In the genomic region with DNA sequence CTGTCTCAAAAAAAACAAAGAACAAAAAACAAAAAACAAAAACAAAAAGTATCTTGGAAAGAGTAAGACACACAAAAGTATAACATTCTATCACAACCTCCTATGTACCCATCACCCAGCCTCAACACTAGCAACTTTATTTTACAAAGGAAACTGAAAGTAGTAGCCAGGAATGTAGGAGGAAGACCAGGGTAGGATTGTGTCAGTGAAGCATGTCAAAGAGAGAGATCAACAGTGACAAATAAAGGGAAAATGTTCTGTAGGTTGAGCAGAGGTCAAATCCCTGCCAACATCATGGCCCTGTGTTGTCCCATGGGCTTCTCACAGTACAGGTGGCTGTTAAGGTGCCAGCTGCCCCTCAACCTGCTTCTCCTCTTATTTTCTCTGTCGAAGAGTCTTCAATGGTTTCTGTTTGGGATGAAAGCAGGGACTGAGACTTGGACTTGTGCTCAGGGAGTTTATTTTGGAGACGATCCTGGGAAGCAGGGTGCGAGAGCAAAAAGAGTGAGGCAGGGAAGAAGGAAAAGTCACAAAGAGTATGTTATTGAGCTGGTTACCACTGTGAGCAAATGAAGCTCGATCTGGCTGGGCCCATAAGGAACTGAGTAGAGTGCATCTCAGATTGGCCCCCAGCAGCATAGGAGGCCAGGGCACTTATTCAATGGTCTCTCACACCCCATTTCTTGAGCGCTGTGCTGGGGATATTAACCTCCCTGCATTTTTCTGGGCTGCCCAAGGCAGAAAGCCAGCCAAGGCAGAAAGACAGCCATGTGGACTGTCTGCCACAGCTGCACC, we compare ENCODE assay signal across 25 cellular contexts. TPM values are rescaled to one million over a fixed set of nuclear protein-coding genes. Genes with fewer than 3 reads are reported as not detected.
DNase-seq lines count a peak whose midpoint lies in the region; ATAC-seq and TF ChIP-seq lines count a peak whose summit lies in the region.
"Had no signal": no experiment of that assay in that cellular context is flagged by ENCODE, and none has a peak within 500 bp of the region (broad histone marks: within the 10 kb centered on the region; RNA-seq: fewer than 3 reads in every experiment).

No MANE protein-coding gene starts in this region.

- H3K36me3 ChIP-seq in heart left ventricle (no peaks in the 10 kb centered on the region), mesenchymal stem cell (ENCODE audit: control insufficient read depth in 1 of 2, insufficient read depth in 2 of 2, low read depth in 1 of 2, low read length in 2 of 2) (no peaks in the 10 kb centered on the region), tibial artery (no peaks in the 10 kb centered on the region)
- H3K36me3 ChIP-seq: left lung, uterus had no signal

- DNase-seq in Right ventricle myocardium superior, result no peak
- no peak for DNase-seq in heart left ventricle
- no peak for DNase-seq in mesenchymal stem cell
- DNase-seq in tibial artery, result no peak
- DNase-seq in DMS53 treated with DMSO at 0.1 percent for 48 hours (lab: John Stamatoyannopoulos, UW; ENCODE audit: unreplicated experiment), result no peak
- DNase-seq in SK-N-DZ (ENCODE audit: low spot score), result no peak
- DNase-seq: activated B cell treated with CpG ODN at 0.5 μM for 24 hours; activated CD4-positive, alpha-beta memory T cell treated with anti-CD3 and anti-CD28 coated beads, Interleukin-2, amount 10 ng/mL, durations not matched to agents 7 days and 5 days; activated naive CD4-positive, alpha-beta T cell treated with anti-CD3 and anti-CD28 coated beads for 36 hours; activated T-cell treated with anti-CD3 and anti-CD28 coated beads, Interleukin-2, amount 50 U/mL, for 24 hours; C1 segment of cervical spinal cord; effector CD8-positive, alpha-beta T cell; H7; KBM-7; left lung; NCI-H1048; NCI-H2081; NCI-H446 treated with DMSO at 0.1 percent for 48 hours; RPMI8226; stimulated activated CD4-positive, alpha-beta T cell treated with anti-CD3 and anti-CD28 coated beads, Interleukin-12 subunit alpha, Interleukin-12 subunit beta, amount 100 ng/mL, for 4 hours; T-helper 9 cell; uterus had no signal

- no peak overlapping the region for H3K4me3 ChIP-seq in heart left ventricle
- H3K4me3 ChIP-seq in mesenchymal stem cell (ENCODE audit: insufficient read depth in 1 of 2, low read depth in 1 of 2, low read length in 2 of 2), result no peak overlapping the region
- H3K4me3 ChIP-seq in tibial artery, result no peak overlapping the region
- H3K4me3 ChIP-seq: A549, left lung, uterus had no signal

- no peak overlapping the region for H3K9ac ChIP-seq in mesenchymal stem cell (ENCODE audit: low read length)

- no peak overlapping the region for H4K8ac ChIP-seq in mesenchymal stem cell (ENCODE audit: low read length)

- H2BK12ac ChIP-seq in mesenchymal stem cell (ENCODE audit: low read length in 2 of 2), result peak overlapping the region in 1 of 2 experiments; percentile 25

- TF ChIP-seq CTCF in heart left ventricle (IDR thresholded peaks at IDR 0.05) (no peak), tibial artery (IDR thresholded peaks at IDR 0.05) (no peak)

- no peak overlapping the region for H4K91ac ChIP-seq in mesenchymal stem cell (ENCODE audit: low read length)

- no peaks in the 10 kb centered on the region for H3K9me3 ChIP-seq in heart left ventricle
- H3K9me3 ChIP-seq in mesenchymal stem cell (ENCODE audit: control insufficient read depth, low read length), result no peaks in the 10 kb centered on the region
- no peaks in the 10 kb centered on the region for H3K9me3 ChIP-seq in tibial artery
- H3K9me3 ChIP-seq: A549, left lung, uterus had no signal

- intact Hi-C loops in Right ventricle myocardium superior (cut with DNase I) (no loop called here), heart left ventricle (cut with DNase I) (no loop called here), tibial artery (cut with DNase I; ENCODE audit: low total_unique reads) (no loop called here)

- no peaks in the 10 kb centered on the region for H3K4me1 Mint-ChIP-seq in activated T-helper 17 cell treated with anti-CD3 and anti-CD28 coated beads, Interleukin-2, amount 50 U/mL, for 72 hours

- no peak overlapping the region for H3K4me3 Mint-ChIP-seq in activated T-helper 17 cell treated with anti-CD3 and anti-CD28 coated beads, Interleukin-2, amount 50 U/mL, for 72 hours
- H3K4me3 Mint-ChIP-seq: activated B cell treated with CpG ODN at 0.5 μM for 24 hours; activated CD4-positive, alpha-beta memory T cell treated with anti-CD3 and anti-CD28 coated beads, Interleukin-2, amount 10 ng/mL, durations not matched to agents 7 days and 5 days; activated naive CD4-positive, alpha-beta T cell treated with anti-CD3 and anti-CD28 coated beads for 36 hours; activated T-cell treated with anti-CD3 and anti-CD28 coated beads, Interleukin-2, amount 50 U/mL, for 24 hours had no signal

- H2BK15ac ChIP-seq in mesenchymal stem cell (ENCODE audit: low read depth, poor library complexity, severe bottlenecking), result peak overlapping the region; percentile 2

- no peak overlapping the region for H3K14ac ChIP-seq in mesenchymal stem cell (ENCODE audit: low read length in 2 of 2)

- ATAC-seq in Right ventricle myocardium superior (ENCODE audit: poor library complexity), result peak; percentile 11
- no peak for ATAC-seq in heart left ventricle
- ATAC-seq in activated T-helper 17 cell treated with anti-CD3 and anti-CD28 coated beads, Interleukin-2, amount 50 U/mL, for 72 hours (replicated peaks), result peak; percentile 35
- ATAC-seq in HG02759 (IDR thresholded peaks at IDR 0.05; ENCODE audit: unreplicated experiment), result no peak
- ATAC-seq: left lung had no signal

- H2AFZ ChIP-seq in mesenchymal stem cell (ENCODE audit: low read depth, low read length), result no peak overlapping the region

- H3K27ac ChIP-seq in heart left ventricle (peak overlapping the region in 4 of 12 donors; percentile 22 to 60 (median 35)), mesenchymal stem cell (ENCODE audit: low read length, poor library complexity, severe bottlenecking) (no peak overlapping the region), tibial artery (peak overlapping the region; percentile 25 to 70)
- H3K27ac ChIP-seq: A549, left lung, uterus had no signal

- H3K9me3 Mint-ChIP-seq in activated T-helper 17 cell treated with anti-CD3 and anti-CD28 coated beads, Interleukin-2, amount 50 U/mL, for 72 hours, result no peaks in the 10 kb centered on the region
- H3K9me3 Mint-ChIP-seq: activated B cell treated with CpG ODN at 0.5 μM for 24 hours; activated CD4-positive, alpha-beta memory T cell treated with anti-CD3 and anti-CD28 coated beads, Interleukin-2, amount 10 ng/mL, durations not matched to agents 7 days and 5 days; activated naive CD4-positive, alpha-beta T cell treated with anti-CD3 and anti-CD28 coated beads for 36 hours; activated T-cell treated with anti-CD3 and anti-CD28 coated beads, Interleukin-2, amount 50 U/mL, for 24 hours had no signal

- H3K4ac ChIP-seq in mesenchymal stem cell (ENCODE audit: low read depth in 1 of 2, low read length in 2 of 2), result no peak overlapping the region

- H2AK5ac ChIP-seq in mesenchymal stem cell (ENCODE audit: low read length, severe bottlenecking), result no peak overlapping the region

- H3K36me3 Mint-ChIP-seq in activated T-helper 17 cell treated with anti-CD3 and anti-CD28 coated beads, Interleukin-2, amount 50 U/mL, for 72 hours (ENCODE audit: low read depth), result no peaks in the 10 kb centered on the region

- no peaks in the 10 kb centered on the region for H3K79me1 ChIP-seq in mesenchymal stem cell (replicated peaks; ENCODE audit: low read length, poor library complexity, severe bottlenecking)

- WGBS in heart left ventricle, 4 donors, result 64 to 82% (median 68%) methylated on average over 5 of the region's 5 CpGs
- WGBS in mesenchymal stem cell, result 85% methylated on average over 5 of the region's 5 CpGs

- H2BK5ac ChIP-seq in mesenchymal stem cell (ENCODE audit: low read depth, low read length, poor library complexity, severe bottlenecking), result no peak overlapping the region

- no peak overlapping the region for H2BK120ac ChIP-seq in mesenchymal stem cell (ENCODE audit: low read depth, low read length)

- H3K27me3 ChIP-seq in heart left ventricle, result no peaks in the 10 kb centered on the region
- H3K27me3 ChIP-seq in mesenchymal stem cell (ENCODE audit: control insufficient read depth in 1 of 2, insufficient read depth in 1 of 2, low read length in 2 of 2), result no peaks in the 10 kb centered on the region
- H3K27me3 ChIP-seq in tibial artery, result no peaks in the 10 kb centered on the region
- H3K27me3 ChIP-seq: left lung, uterus had no signal

- no peak overlapping the region for H3K18ac ChIP-seq in mesenchymal stem cell (ENCODE audit: low read depth in 1 of 2, low read length in 2 of 2)

- H3K23ac ChIP-seq in mesenchymal stem cell (ENCODE audit: low read length in 2 of 2), result no peak overlapping the region

- no peak overlapping the region for H3K4me2 ChIP-seq in mesenchymal stem cell (ENCODE audit: low read length, poor library complexity, severe bottlenecking)
- H3K4me2 ChIP-seq: A549 had no signal

- no peak for TF ChIP-seq POLR2A in heart left ventricle (IDR thresholded peaks at IDR 0.05)

- H3K27ac Mint-ChIP-seq in activated T-helper 17 cell treated with anti-CD3 and anti-CD28 coated beads, Interleukin-2, amount 50 U/mL, for 72 hours, result no peak overlapping the region
- H3K27ac Mint-ChIP-seq: activated B cell treated with CpG ODN at 0.5 μM for 24 hours; activated CD4-positive, alpha-beta memory T cell treated with anti-CD3 and anti-CD28 coated beads, Interleukin-2, amount 10 ng/mL, durations not matched to agents 7 days and 5 days; activated naive CD4-positive, alpha-beta T cell treated with anti-CD3 and anti-CD28 coated beads for 36 hours; activated T-cell treated with anti-CD3 and anti-CD28 coated beads, Interleukin-2, amount 50 U/mL, for 24 hours had no signal

- H3K4me1 ChIP-seq in heart left ventricle (peaks cover 0 to 29% (median 24%) of the 10 kb centered on the region in 12 donors), mesenchymal stem cell (ENCODE audit: control insufficient read depth, insufficient read depth, low read depth, low read length) (peaks cover 2% of the 10 kb centered on the region), tibial artery (peaks cover 0 to 40% (median 8%) of the 10 kb centered on the region in 4 donors)
- H3K4me1 ChIP-seq: A549, uterus had no signal

- H3K27me3 Mint-ChIP-seq in activated T-helper 17 cell treated with anti-CD3 and anti-CD28 coated beads, Interleukin-2, amount 50 U/mL, for 72 hours, result no peaks in the 10 kb centered on the region
- H3K27me3 Mint-ChIP-seq: activated B cell treated with CpG ODN at 0.5 μM for 24 hours had no signal

RNA-seq across cellular contexts. Expression of a gene that starts 29.4 kb away (rescaled TPM):
- total RNA-seq in Right ventricle myocardium superior (99.5 TPM), heart left ventricle (100 to 1,000 TPM in 3 of 9 donors, 10 to 100 TPM in 6; 69.9 to 191 (median 89.3) TPM)
- polyA plus RNA-seq in heart left ventricle, result 10 to 100 TPM; 28.0 to 68.4 TPM
- 100 to 1,000 TPM in 1 of 2 donors, 10 to 100 TPM in 1; 68.5 to 113 TPM for total RNA-seq in activated T-helper 17 cell treated with anti-CD3 and anti-CD28 coated beads, Interleukin-2, amount 50 U/mL, for 72 hours
- 136 TPM for polyA plus RNA-seq in mesenchymal stem cell (2013, experiment 1 of 2)
- 129 TPM for polyA plus RNA-seq in mesenchymal stem cell (2013, experiment 2 of 2)
- 43.8 and 49.4 TPM in 2 replicates for polyA plus RNA-seq in SK-N-DZ (2014; cell fraction: cytosol; rRNA removed)
- polyA plus RNA-seq in SK-N-DZ (2014; cell fraction: nucleus; rRNA removed), result 45.8 and 57.4 TPM in 2 replicates

RNA-seq across cellular contexts. Expression of a gene that starts 57.4 kb away (rescaled TPM):
- total RNA-seq in Right ventricle myocardium superior (2.1 TPM), heart left ventricle (1 to 10 TPM; 1.3 to 6.2 (median 2.4) TPM)
- polyA plus RNA-seq in heart left ventricle, result 1 to 10 TPM; 1.9 to 2.1 TPM
- 1 to 10 TPM; 1.9 to 2.7 TPM for total RNA-seq in activated T-helper 17 cell treated with anti-CD3 and anti-CD28 coated beads, Interleukin-2, amount 50 U/mL, for 72 hours
- 1.6 TPM for polyA plus RNA-seq in mesenchymal stem cell (2013, experiment 1 of 2)
- 1.8 TPM for polyA plus RNA-seq in mesenchymal stem cell (2013, experiment 2 of 2)
- polyA plus RNA-seq in SK-N-DZ (2014; cell fraction: cytosol; rRNA removed), result 0.63 and 1.1 TPM in 2 replicates
- polyA plus RNA-seq in SK-N-DZ (2014; cell fraction: nucleus; rRNA removed), result 4.4 and 4.9 TPM in 2 replicates

Comparison
In these comparisons a context has a peak if more than half of its experiments do, and no peak if none do; other contexts are left out.
1. ATAC-seq: peak in Right ventricle myocardium superior (single experiment) and activated T-helper 17 cell treated with anti-CD3 and anti-CD28 coated beads, Interleukin-2, amount 50 U/mL, for 72 hours (single experiment); none in heart left ventricle (0 of 4) and HG02759 (single experiment).